ENCODE assay signal across 27 cellular contexts in genomic region chr10:52632591-52632990, GRCh38.
DNase-seq lines count a peak whose midpoint lies in the region; ATAC-seq and TF ChIP-seq lines count a peak whose summit lies in the region.
"Had no signal": no experiment of that assay in that cellular context is flagged by ENCODE, and none has a peak within 500 bp of the region (broad histone marks: within the 10 kb centered on the region; RNA-seq: fewer than 3 reads in every experiment).

No MANE protein-coding gene starts in this region.

- DNase-seq in A172 (ENCODE audit: low spot score) (peak; percentile 71), HFFc6 (no peak), astrocyte of the spinal cord (ENCODE audit: low read depth, low spot score) (peak; percentile 33), mesendoderm (peak; percentile 52), body of pancreas (no peak)
- no peak for DNase-seq in stimulated activated CD4-positive, alpha-beta T cell treated with anti-CD3 and anti-CD28 coated beads, Interleukin-2, amount 100 ng/mL, for 24 hours
- DNase-seq: ACHN; activated CD4-positive, alpha-beta T cell treated with anti-CD3 and anti-CD28 coated beads for 36 hours; activated T-cell treated with anti-CD3 and anti-CD28 coated beads for 4 hours; aorta; caudate nucleus; DMS153; islet precursor cell; left ventricle myocardium inferior; midbrain; naive thymus-derived CD8-positive, alpha-beta T cell; NCI-H2171; NCI-H524 treated with DMSO at 0.1 percent for 48 hours; retina; small intestine; stimulated activated CD4-positive, alpha-beta T cell treated with anti-CD3 and anti-CD28 coated beads, Interleukin-1b, Interleukin-23, amount 100 ng/mL, for 48 hours; transverse colon had no signal

- no peaks in the 10 kb centered on the region for H3K9me3 Mint-ChIP-seq in HFFc6
- H3K9me3 Mint-ChIP-seq: dendritic cell treated with granulocyte-macrophage colony-stimulating factor and Interleukin-4, amounts not matched to agents 40 ng/mL and 50 ng/mL, for 4 days had no signal

- TF ChIP-seq CTCF in HFFc6 (IDR thresholded peaks at IDR 0.05) (no peak), astrocyte of the spinal cord (IDR thresholded peaks at IDR 0.05; ENCODE audit: low read depth, low read length) (no peak), body of pancreas (IDR thresholded peaks at IDR 0.05) (no peak)

- no peak overlapping the region for H4K8ac ChIP-seq in mesendoderm (ENCODE audit: low read depth, low read length)

- no peak overlapping the region for H3K9ac ChIP-seq in mesendoderm (ENCODE audit: low read length)
- H3K9ac ChIP-seq: BLaER1 had no signal

- H2BK5ac ChIP-seq in mesendoderm (ENCODE audit: low read length), result no peak overlapping the region

- no peak overlapping the region for H3K4ac ChIP-seq in mesendoderm (ENCODE audit: low read depth, low read length)

- TF ChIP-seq POLR2A in body of pancreas (IDR thresholded peaks at IDR 0.05), result no peak

- H3K18ac ChIP-seq in mesendoderm (ENCODE audit: low read length), result no peak overlapping the region

- H3K27ac ChIP-seq in mesendoderm (ENCODE audit: low read depth, low read length), result no peak overlapping the region
- no peak overlapping the region for H3K27ac ChIP-seq in body of pancreas
- H3K27ac ChIP-seq: BLaER1, left ventricle myocardium inferior, transverse colon had no signal

- no peaks in the 10 kb centered on the region; the same call in 1 of the 2 replicates for H3K27me3 Mint-ChIP-seq in HFFc6 (ENCODE audit: insufficient read depth)
- H3K27me3 Mint-ChIP-seq: activated CD4-positive, alpha-beta T cell treated with anti-CD3 and anti-CD28 coated beads for 36 hours; dendritic cell treated with granulocyte-macrophage colony-stimulating factor and Interleukin-4, amounts not matched to agents 40 ng/mL and 50 ng/mL, for 4 days; naive thymus-derived CD8-positive, alpha-beta T cell had no signal

- H3K27me3 ChIP-seq in mesendoderm (ENCODE audit: insufficient read depth, low read length, poor library complexity) (no peaks in the 10 kb centered on the region), body of pancreas (no peaks in the 10 kb centered on the region)
- H3K27me3 ChIP-seq: transverse colon had no signal

- H4K5ac ChIP-seq in mesendoderm (ENCODE audit: low read length), result no peak overlapping the region

- H3K4me1 ChIP-seq in mesendoderm (ENCODE audit: control insufficient read depth, low read depth, low read length), result peaks cover 1% of the 10 kb centered on the region
- no peaks in the 10 kb centered on the region for H3K4me1 ChIP-seq in body of pancreas
- H3K4me1 ChIP-seq: BLaER1, left ventricle myocardium inferior, transverse colon had no signal

- no peaks in the 10 kb centered on the region for H3K79me1 ChIP-seq in mesendoderm (ENCODE audit: low read length)

- peak overlapping the region; percentile 12; the same call in 1 of the 2 replicates for H3K4me3 Mint-ChIP-seq in HFFc6
- H3K4me3 Mint-ChIP-seq: activated CD4-positive, alpha-beta T cell treated with anti-CD3 and anti-CD28 coated beads for 36 hours; dendritic cell treated with granulocyte-macrophage colony-stimulating factor and Interleukin-4, amounts not matched to agents 40 ng/mL and 50 ng/mL, for 4 days; naive thymus-derived CD8-positive, alpha-beta T cell had no signal

- no peak overlapping the region for H3K56ac ChIP-seq in mesendoderm (ENCODE audit: low read length)

- H3K4me3 ChIP-seq in astrocyte of the spinal cord (ENCODE audit: low read depth, low read length) (no peak overlapping the region), mesendoderm (ENCODE audit: low read length) (no peak overlapping the region), body of pancreas (no peak overlapping the region)
- H3K4me3 ChIP-seq: BLaER1, left ventricle myocardium inferior, transverse colon had no signal

- no peaks in the 10 kb centered on the region for H3K9me3 ChIP-seq in body of pancreas
- H3K9me3 ChIP-seq: BLaER1, transverse colon had no signal

- in situ Hi-C loops in astrocyte of the spinal cord (cut with HindIII; ENCODE audit: low sequenced_read_pairs), result no loop called here

- no peak for ATAC-seq in GM21360 (IDR thresholded peaks at IDR 0.05; ENCODE audit: unreplicated experiment)
- ATAC-seq in HG02884 (IDR thresholded peaks at IDR 0.05; ENCODE audit: unreplicated experiment), result no peak
- ATAC-seq in body of pancreas, result no peak
- ATAC-seq: activated CD4-positive, alpha-beta T cell treated with anti-CD3 and anti-CD28 coated beads for 36 hours; activated naive CD4-positive, alpha-beta T cell treated with anti-CD3 and anti-CD28 coated beads, Interleukin-2, amount 50 U/mL, for 72 hours; naive thymus-derived CD8-positive, alpha-beta T cell had no signal

- H3K4me2 ChIP-seq in mesendoderm (ENCODE audit: low read length), result no peak overlapping the region
- H3K4me2 ChIP-seq: BLaER1 had no signal

- no peaks in the 10 kb centered on the region; the same call in 1 of the 2 replicates for H3K36me3 Mint-ChIP-seq in HFFc6 (ENCODE audit: low read depth)
- H3K36me3 Mint-ChIP-seq: activated naive CD4-positive, alpha-beta T cell treated with anti-CD3 and anti-CD28 coated beads, Interleukin-2, amount 50 U/mL, for 72 hours; naive thymus-derived CD8-positive, alpha-beta T cell had no signal

- no peak overlapping the region for H2BK15ac ChIP-seq in mesendoderm (replicated peaks; ENCODE audit: low read depth)

- H3K4me1 Mint-ChIP-seq in HFFc6 (ENCODE audit: low read depth), result peaks cover 25% of the 10 kb centered on the region
- H3K4me1 Mint-ChIP-seq: activated CD4-positive, alpha-beta T cell treated with anti-CD3 and anti-CD28 coated beads for 36 hours; naive thymus-derived CD8-positive, alpha-beta T cell had no signal

- intact Hi-C loops in body of pancreas (cut with DNase I), result no loop called here

- H3K27ac Mint-ChIP-seq in HFFc6, result peak overlapping the region; percentile 74
- H3K27ac Mint-ChIP-seq: activated CD4-positive, alpha-beta T cell treated with anti-CD3 and anti-CD28 coated beads for 36 hours; activated naive CD4-positive, alpha-beta T cell treated with anti-CD3 and anti-CD28 coated beads, Interleukin-2, amount 50 U/mL, for 72 hours; dendritic cell treated with granulocyte-macrophage colony-stimulating factor and Interleukin-4, amounts not matched to agents 40 ng/mL and 50 ng/mL, for 4 days; naive thymus-derived CD8-positive, alpha-beta T cell had no signal

- no peak overlapping the region for H3K23ac ChIP-seq in mesendoderm (ENCODE audit: low read length)

- H2BK120ac ChIP-seq in mesendoderm (ENCODE audit: low read depth, low read length), result no peak overlapping the region

- WGBS in mesendoderm (ENCODE audit: extremely low coverage, insufficient coverage, low lambda C conversion rate), result no CpG with 5 or more reads among the region's 3 CpGs
- WGBS in body of pancreas, 2 donors, result 33% methylated on average over 3 of the region's 3 CpGs

- H3K79me2 ChIP-seq in mesendoderm (ENCODE audit: control insufficient read depth, insufficient read depth, low read length), result no peaks in the 10 kb centered on the region

- no peak overlapping the region for H2AK5ac ChIP-seq in mesendoderm (ENCODE audit: low read length)

- H3K36me3 ChIP-seq in mesendoderm (ENCODE audit: control insufficient read depth, insufficient read depth, low read length) (no peaks in the 10 kb centered on the region), body of pancreas (replicated peaks in 1 of 2; ENCODE audit: insufficient read depth in 1 of 2, low read depth in 2 of 2) (no peaks in the 10 kb centered on the region)
- H3K36me3 ChIP-seq: BLaER1, left ventricle myocardium inferior, transverse colon had no signal

Comparison
In these comparisons a context has a peak if more than half of its experiments do, and no peak if none do; other contexts are left out.
1. DNase-seq: peak in A172 (single experiment), astrocyte of the spinal cord (single experiment) and mesendoderm (single experiment); none in HFFc6 (single experiment), stimulated activated CD4-positive, alpha-beta T cell treated with anti-CD3 and anti-CD28 coated beads, Interleukin-2, amount 100 ng/mL, for 24 hours (0 of 2) and body of pancreas (0 of 4).